Comparison of ENCODE assay signal across 29 cellular contexts in the genomic region with DNA sequence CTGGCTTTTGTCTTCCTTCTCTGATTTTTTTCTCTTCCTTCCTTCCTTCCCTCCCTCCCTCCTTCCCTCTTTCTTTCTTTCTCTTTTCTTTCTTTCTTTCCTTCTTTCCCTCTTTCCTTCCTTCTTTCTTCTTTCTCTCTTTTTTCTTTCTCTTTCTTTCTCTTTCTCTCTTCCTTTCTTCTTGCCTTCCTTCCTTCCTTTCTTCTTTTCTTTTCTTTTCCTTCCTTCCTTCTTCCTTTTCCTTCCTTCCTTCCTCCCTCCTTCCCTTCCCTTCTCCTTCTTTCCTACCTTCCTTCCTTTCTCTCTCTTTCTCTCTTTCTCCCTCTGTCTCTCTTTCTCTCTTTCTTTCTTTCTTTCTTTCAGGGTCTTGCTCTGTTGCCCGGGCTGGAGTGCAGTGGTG. TPM values are rescaled to one million over a fixed set of nuclear protein-coding genes. Genes with fewer than 3 reads are reported as not detected.
"Had no signal": no experiment of that assay in that cellular context is flagged by ENCODE, and none has a peak within 500 bp of the region (broad histone marks: within the 10 kb centered on the region; RNA-seq: fewer than 3 reads in every experiment).

No MANE protein-coding gene starts in this region.

- H3K9me3 Mint-ChIP-seq: stimulated activated effector memory CD8-positive, alpha-beta T cell treated with anti-CD3 and anti-CD28 coated beads, Interleukin-12 subunit alpha, Interleukin-12 subunit beta, amount 100 ng/mL, for 72 hours; stimulated activated memory B cell treated with anti-CD40 and anti-IgM and Interleukin-4, amounts not matched to agents 10 μg/mL and 1 μg/mL and 100 μg/mL, for 72 hours; stimulated activated naive B cell treated with anti-CD40 and anti-IgM and Interleukin-4, amounts not matched to agents 10 μg/mL and 1 μg/mL and 100 μg/mL, for 72 hours; stimulated activated naive CD8-positive, alpha-beta T cell treated with anti-CD3 and anti-CD28 coated beads, Interleukin-15, amount 100 ng/mL, for 72 hours; stimulated activated naive CD8-positive, alpha-beta T cell treated with anti-CD3 and anti-CD28 coated beads, Interleukin-15, Interleukin-2, amounts not matched to agents 100 ng/mL and 50 ng/mL, for 24 hours; type B pancreatic cell had no signal

- FAIRE-seq: urothelium cell line had no signal

- H3K27ac ChIP-seq: stomach, suprapubic skin, testis, thoracic aorta, thyroid gland, tibial artery, tibial nerve, transverse colon, upper lobe of left lung, upper lobe of right lung, uterus, vagina had no signal

- H3K4me1 Mint-ChIP-seq: stimulated activated effector memory CD8-positive, alpha-beta T cell treated with anti-CD3 and anti-CD28 coated beads, Interleukin-12 subunit alpha, Interleukin-12 subunit beta, amount 100 ng/mL, for 72 hours; stimulated activated memory B cell treated with anti-CD40 and anti-IgM and Interleukin-4, amounts not matched to agents 10 μg/mL and 1 μg/mL and 100 μg/mL, for 72 hours; stimulated activated naive B cell treated with anti-CD40 and anti-IgM and Interleukin-4, amounts not matched to agents 10 μg/mL and 1 μg/mL and 100 μg/mL, for 72 hours; stimulated activated naive CD8-positive, alpha-beta T cell treated with anti-CD3 and anti-CD28 coated beads, Interleukin-15, amount 100 ng/mL, for 72 hours had no signal

- H3K4me1 ChIP-seq: suprapubic skin, testis, tibial artery, tibial nerve, upper lobe of left lung, upper lobe of right lung, uterus, vagina had no signal

- H3K36me3 Mint-ChIP-seq: stimulated activated effector memory CD8-positive, alpha-beta T cell treated with anti-CD3 and anti-CD28 coated beads, Interleukin-12 subunit alpha, Interleukin-12 subunit beta, amount 100 ng/mL, for 72 hours; stimulated activated memory B cell treated with anti-CD40 and anti-IgM and Interleukin-4, amounts not matched to agents 10 μg/mL and 1 μg/mL and 100 μg/mL, for 72 hours; stimulated activated naive B cell treated with anti-CD40 and anti-IgM and Interleukin-4, amounts not matched to agents 10 μg/mL and 1 μg/mL and 100 μg/mL, for 72 hours; type B pancreatic cell had no signal

- DNase-seq: stimulated activated CD4-positive, alpha-beta T cell treated with anti-CD3 and anti-CD28 coated beads, Interleukin-2, amount 100 ng/mL, for 48 hours; stimulated activated CD4-positive, alpha-beta T cell treated with anti-CD3 and anti-CD28 coated beads, Interleukin-4, amount 100 ng/mL, for 1 hour; stimulated activated CD4-positive, alpha-beta T cell treated with anti-CD3 and anti-CD28 coated beads, Interleukin-4, amount 100 ng/mL, for 24 hours; stimulated activated CD4-positive, alpha-beta T cell treated with anti-CD3 and anti-CD28 coated beads, Interleukin-4, amount 100 ng/mL, for 4 hours; stimulated activated CD8-positive, alpha-beta memory T cell treated with anti-CD3 and anti-CD28 coated beads, Interleukin-4, amount 100 ng/mL, for 48 hours; stimulated activated naive B cell treated with anti-CD40 and anti-IgM and Interleukin-4, amounts not matched to agents 10 μg/mL and 1 μg/mL and 100 μg/mL, for 72 hours; stimulated activated naive CD4-positive, alpha-beta T cell; stimulated activated naive CD4-positive, alpha-beta T cell treated with Interleukin-2 at 50 U/mL for 16 hours; stimulated activated naive CD8-positive, alpha-beta T cell treated with anti-CD3 and anti-CD28 coated beads, Interleukin-15, amount 100 ng/mL, for 72 hours; stimulated activated naive CD8-positive, alpha-beta T cell treated with anti-CD3 and anti-CD28 coated beads, Interleukin-15, Interleukin-2, amounts not matched to agents 100 U/mL and 50 U/mL, for 24 hours; stomach; substantia nigra; testis; thyroid gland; tibial artery; transverse colon; trophoblast cell; upper lobe of left lung; upper lobe of right lung; uterus had no signal

- H3K4me3 Mint-ChIP-seq: stimulated activated effector memory CD8-positive, alpha-beta T cell treated with anti-CD3 and anti-CD28 coated beads, Interleukin-12 subunit alpha, Interleukin-12 subunit beta, amount 100 ng/mL, for 72 hours; stimulated activated memory B cell treated with anti-CD40 and anti-IgM and Interleukin-4, amounts not matched to agents 10 μg/mL and 1 μg/mL and 100 μg/mL, for 72 hours; stimulated activated naive B cell treated with anti-CD40 and anti-IgM and Interleukin-4, amounts not matched to agents 10 μg/mL and 1 μg/mL and 100 μg/mL, for 72 hours; stimulated activated naive CD8-positive, alpha-beta T cell treated with anti-CD3 and anti-CD28 coated beads, Interleukin-15, amount 100 ng/mL, for 72 hours; stimulated activated naive CD8-positive, alpha-beta T cell treated with anti-CD3 and anti-CD28 coated beads, Interleukin-15, Interleukin-2, amounts not matched to agents 100 ng/mL and 50 ng/mL, for 24 hours; type B pancreatic cell had no signal

- H3K27me3 ChIP-seq: stomach, suprapubic skin, testis, thyroid gland, tibial nerve, transverse colon, upper lobe of left lung, upper lobe of right lung, uterus, vagina had no signal

- H3K27ac Mint-ChIP-seq: stimulated activated effector memory CD8-positive, alpha-beta T cell treated with anti-CD3 and anti-CD28 coated beads, Interleukin-12 subunit alpha, Interleukin-12 subunit beta, amount 100 ng/mL, for 72 hours; stimulated activated memory B cell treated with anti-CD40 and anti-IgM and Interleukin-4, amounts not matched to agents 10 μg/mL and 1 μg/mL and 100 μg/mL, for 72 hours; stimulated activated naive B cell treated with anti-CD40 and anti-IgM and Interleukin-4, amounts not matched to agents 10 μg/mL and 1 μg/mL and 100 μg/mL, for 72 hours; stimulated activated naive CD8-positive, alpha-beta T cell treated with anti-CD3 and anti-CD28 coated beads, Interleukin-15, amount 100 ng/mL, for 72 hours; stimulated activated naive CD8-positive, alpha-beta T cell treated with anti-CD3 and anti-CD28 coated beads, Interleukin-15, Interleukin-2, amounts not matched to agents 100 ng/mL and 50 ng/mL, for 24 hours; type B pancreatic cell had no signal

- ATAC-seq: stimulated activated effector memory CD8-positive, alpha-beta T cell treated with anti-CD3 and anti-CD28 coated beads, Interleukin-12 subunit alpha, Interleukin-12 subunit beta, amount 100 ng/mL, for 72 hours; stimulated activated memory B cell treated with anti-CD40 and anti-IgM and Interleukin-4, amounts not matched to agents 10 μg/mL and 1 μg/mL and 100 μg/mL, for 72 hours; stimulated activated naive B cell treated with anti-CD40 and anti-IgM and Interleukin-4, amounts not matched to agents 10 μg/mL and 1 μg/mL and 100 μg/mL, for 72 hours; stimulated activated naive CD8-positive, alpha-beta T cell treated with anti-CD3 and anti-CD28 coated beads, Interleukin-15, amount 100 ng/mL, for 72 hours; stimulated activated naive CD8-positive, alpha-beta T cell treated with anti-CD3 and anti-CD28 coated beads, Interleukin-15, Interleukin-2, amounts not matched to agents 100 U/mL and 50 U/mL, for 24 hours; upper lobe of right lung had no signal

- H3K4me3 ChIP-seq: stomach, suprapubic skin, testis, thoracic aorta, thyroid gland, tibial artery, tibial nerve, transverse colon, upper lobe of left lung, upper lobe of right lung, uterus, vagina had no signal

- H3K9me3 ChIP-seq: stomach, suprapubic skin, testis, thoracic aorta, thyroid gland, tibial artery, tibial nerve, transverse colon, upper lobe of left lung, upper lobe of right lung, uterus, vagina had no signal

- H3K36me3 ChIP-seq: stomach, suprapubic skin, thoracic aorta, thyroid gland, tibial artery, tibial nerve, transverse colon, upper lobe of left lung, upper lobe of right lung, uterus, vagina had no signal

RNA-seq across cellular contexts. Expression of a gene that starts 54.4 kb away (rescaled TPM):
- total RNA-seq: thoracic aorta had no signal
